14 cellular contexts compared by ENCODE assay signal in the genomic region with DNA sequence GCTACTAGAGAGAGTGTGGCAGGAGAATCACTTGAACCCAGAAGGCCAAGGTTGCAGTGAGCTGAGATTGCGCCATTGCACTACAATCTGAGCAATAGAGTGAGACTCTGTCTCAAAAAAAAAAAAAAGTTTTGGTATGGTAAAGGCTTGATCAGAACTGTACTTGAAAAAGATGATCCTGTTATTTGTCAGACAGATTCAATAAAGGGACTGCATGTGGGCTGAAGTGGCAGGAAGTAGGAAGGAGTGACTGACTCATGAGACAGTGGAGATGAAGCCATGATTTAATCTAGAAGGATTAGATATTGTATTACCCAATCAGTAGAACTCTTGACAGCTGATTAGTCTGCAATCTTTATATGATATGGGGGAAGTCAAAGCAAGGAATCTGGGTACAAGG. TPM values are rescaled to one million over a fixed set of nuclear protein-coding genes. Genes with fewer than 3 reads are reported as not detected.
DNase-seq lines count a peak whose midpoint lies in the region; ATAC-seq and TF ChIP-seq lines count a peak whose summit lies in the region.
"Had no signal": no experiment of that assay in that cellular context is flagged by ENCODE, and none has a peak within 500 bp of the region (broad histone marks: within the 10 kb centered on the region; RNA-seq: fewer than 3 reads in every experiment).

No MANE protein-coding gene starts in this region.

- CTCF ChIA-PET in activated CD4-positive, alpha-beta memory T cell treated with anti-CD3 and anti-CD28 coated beads for 36 hours (lab: Charles Lee) = interaction anchor here (1.0 to 1.4 kb wide), 2 partner anchors 29 to 68 kb away, joined by 4 to 5 read pairs; no protein-coding TSS in a partner anchor
- CTCF ChIA-PET in activated CD4-positive, alpha-beta memory T cell treated with anti-CD3 and anti-CD28 coated beads, Interleukin-2, amount 10 ng/mL, durations not matched to agents 7 days and 5 days (lab: Charles Lee) = interaction anchor here (1.4 kb wide), 1 partner anchor 8 kb away, joined by 4 read pairs; no protein-coding TSS in a partner anchor

- DNase-seq in activated CD4-positive, alpha-beta memory T cell treated with anti-CD3 and anti-CD28 coated beads for 36 hours = peak; percentile 58
- no peak for DNase-seq in activated CD4-positive, alpha-beta memory T cell treated with anti-CD3 and anti-CD28 coated beads, Interleukin-2, amount 10 ng/mL, durations not matched to agents 7 days and 5 days
- peak; percentile 49 for DNase-seq in HPDE6-E6E7 (ENCODE audit: extremely low spot score)
- DNase-seq in brain microvascular endothelial cell = peak; percentile 19
- DNase-seq in osteoblast (ENCODE audit: insufficient read length, low spot score, missing footprints) = peak; percentile 77
- no peak for DNase-seq in NCI-H2107 treated with DMSO at 0.1 percent for 48 hours (lab: John Stamatoyannopoulos, UW; ENCODE audit: unreplicated experiment)
- DNase-seq: activated gamma-delta T cell treated with Interleukin-2 at 50 U/mL for 16 hours, Karpas-422, NCI-H2171, trophoblast cell had no signal

- peaks cover 2% of the 10 kb centered on the region for H3K36me3 Mint-ChIP-seq in activated CD4-positive, alpha-beta memory T cell treated with anti-CD3 and anti-CD28 coated beads for 36 hours
- no peaks in the 10 kb centered on the region for H3K36me3 Mint-ChIP-seq in activated CD4-positive, alpha-beta memory T cell treated with anti-CD3 and anti-CD28 coated beads, Interleukin-2, amount 10 ng/mL, durations not matched to agents 7 days and 5 days (ENCODE audit: low read depth)

- peaks cover 34% of the 10 kb centered on the region for H3K4me1 Mint-ChIP-seq in activated CD4-positive, alpha-beta memory T cell treated with anti-CD3 and anti-CD28 coated beads for 36 hours (ENCODE audit: low read depth)
- H3K4me1 Mint-ChIP-seq in activated CD4-positive, alpha-beta memory T cell treated with anti-CD3 and anti-CD28 coated beads, Interleukin-2, amount 10 ng/mL, durations not matched to agents 7 days and 5 days = peaks cover 27% of the 10 kb centered on the region

- peak overlapping the region; percentile 26 for H3K27ac Mint-ChIP-seq in activated CD4-positive, alpha-beta memory T cell treated with anti-CD3 and anti-CD28 coated beads for 36 hours
- H3K27ac Mint-ChIP-seq in activated CD4-positive, alpha-beta memory T cell treated with anti-CD3 and anti-CD28 coated beads, Interleukin-2, amount 10 ng/mL, durations not matched to agents 7 days and 5 days = no peak overlapping the region

- no peaks in the 10 kb centered on the region for H3K9me3 Mint-ChIP-seq in activated CD4-positive, alpha-beta memory T cell treated with anti-CD3 and anti-CD28 coated beads for 36 hours
- H3K9me3 Mint-ChIP-seq in activated CD4-positive, alpha-beta memory T cell treated with anti-CD3 and anti-CD28 coated beads, Interleukin-2, amount 10 ng/mL, durations not matched to agents 7 days and 5 days = no peaks in the 10 kb centered on the region
- H3K9me3 Mint-ChIP-seq: central memory CD8-positive, alpha-beta T cell had no signal

- in situ Hi-C loops in brain microvascular endothelial cell (cut with HindIII; ENCODE audit: low pct_ligation_motif_present, low sequenced_read_pairs) = no loop called here

- ATAC-seq in GM21786 (IDR thresholded peaks at IDR 0.05; ENCODE audit: unreplicated experiment) = no peak
- no peak for ATAC-seq in HG02884 (IDR thresholded peaks at IDR 0.05; ENCODE audit: unreplicated experiment)

- peak overlapping the region; percentile 18 for H2AFZ ChIP-seq in osteoblast (ENCODE audit: low read length)

- intact Hi-C loops in activated CD4-positive, alpha-beta memory T cell treated with anti-CD3 and anti-CD28 coated beads for 36 hours (cut with micrococcal nuclease) = loop anchor here (1.0 to 10.0 kb wide), 2 partner anchors 35 to 409 kb away; no protein-coding TSS in a partner anchor

- H3K27ac ChIP-seq in brain microvascular endothelial cell (no peak overlapping the region), osteoblast (ENCODE audit: low read depth, low read length) (no peak overlapping the region)

- no peak overlapping the region for H3K4me3 Mint-ChIP-seq in activated CD4-positive, alpha-beta memory T cell treated with anti-CD3 and anti-CD28 coated beads for 36 hours
- H3K4me3 Mint-ChIP-seq in activated CD4-positive, alpha-beta memory T cell treated with anti-CD3 and anti-CD28 coated beads, Interleukin-2, amount 10 ng/mL, durations not matched to agents 7 days and 5 days = no peak overlapping the region
- H3K4me3 Mint-ChIP-seq: central memory CD8-positive, alpha-beta T cell had no signal

- no peak overlapping the region for H3K4me2 ChIP-seq in osteoblast (ENCODE audit: insufficient read depth, low read length)
- H3K4me2 ChIP-seq: smooth muscle cell had no signal

- H3K79me2 ChIP-seq in osteoblast (ENCODE audit: insufficient read depth, low read length) = peaks cover 10% of the 10 kb centered on the region

- POLR2A ChIA-PET in activated CD4-positive, alpha-beta memory T cell treated with anti-CD3 and anti-CD28 coated beads for 36 hours (lab: Charles Lee) = no interaction called here
- POLR2A ChIA-PET in activated CD4-positive, alpha-beta memory T cell treated with anti-CD3 and anti-CD28 coated beads, Interleukin-2, amount 10 ng/mL, durations not matched to agents 7 days and 5 days (lab: Charles Lee) = no interaction called here

- H4K20me1 ChIP-seq in osteoblast (ENCODE audit: insufficient read depth, low read length) = no peaks in the 10 kb centered on the region

- no peaks in the 10 kb centered on the region for H3K27me3 Mint-ChIP-seq in activated CD4-positive, alpha-beta memory T cell treated with anti-CD3 and anti-CD28 coated beads for 36 hours
- H3K27me3 Mint-ChIP-seq in activated CD4-positive, alpha-beta memory T cell treated with anti-CD3 and anti-CD28 coated beads, Interleukin-2, amount 10 ng/mL, durations not matched to agents 7 days and 5 days = no peaks in the 10 kb centered on the region
- H3K27me3 Mint-ChIP-seq: central memory CD8-positive, alpha-beta T cell had no signal

- no peak overlapping the region for H3K4me3 ChIP-seq in brain microvascular endothelial cell (ENCODE audit: low read depth, low read length)
- no peak overlapping the region for H3K4me3 ChIP-seq in osteoblast (ENCODE audit: insufficient read depth, low read length)
- H3K4me3 ChIP-seq: smooth muscle cell had no signal

- TF ChIP-seq CTCF in brain microvascular endothelial cell (IDR thresholded peaks at IDR 0.05; ENCODE audit: low read depth, low read length, missing control alignments) = no peak
- no peak for TF ChIP-seq CTCF in osteoblast (IDR thresholded peaks at IDR 0.05; ENCODE audit: extremely low read depth, low read depth, low read length)

- no peaks in the 10 kb centered on the region for H3K9me3 ChIP-seq in osteoblast (ENCODE audit: low read depth, low read length)

- H3K36me3 ChIP-seq in brain microvascular endothelial cell (replicated peaks) = no peaks in the 10 kb centered on the region
- no peaks in the 10 kb centered on the region for H3K36me3 ChIP-seq in osteoblast (ENCODE audit: insufficient read depth, low read length)

- H3K27me3 ChIP-seq in brain microvascular endothelial cell (replicated peaks) (no peaks in the 10 kb centered on the region), osteoblast (ENCODE audit: insufficient read depth, low read length) (no peaks in the 10 kb centered on the region)

- peaks cover 20% of the 10 kb centered on the region for H3K4me1 ChIP-seq in osteoblast (ENCODE audit: insufficient read depth, low read length)

RNA-seq across cellular contexts. Expression of gene TMEM254, which starts 2.7 kb away (rescaled TPM):
- 10 to 100 TPM; 11.6 to 12.3 TPM for total RNA-seq in activated CD4-positive, alpha-beta memory T cell treated with anti-CD3 and anti-CD28 coated beads for 36 hours
- 10 to 100 TPM; 15.0 to 18.3 TPM for total RNA-seq in activated CD4-positive, alpha-beta memory T cell treated with anti-CD3 and anti-CD28 coated beads, Interleukin-2, amount 10 ng/mL, durations not matched to agents 7 days and 5 days
- 8.7 and 12.1 TPM in 2 replicates for total RNA-seq in osteoblast

RNA-seq across cellular contexts. Expression of gene PLAC9, which starts 56.7 kb away (rescaled TPM):
- total RNA-seq in activated CD4-positive, alpha-beta memory T cell treated with anti-CD3 and anti-CD28 coated beads for 36 hours = not detected
- not detected for total RNA-seq in activated CD4-positive, alpha-beta memory T cell treated with anti-CD3 and anti-CD28 coated beads, Interleukin-2, amount 10 ng/mL, durations not matched to agents 7 days and 5 days
- 17.1 and 19.2 TPM in 2 replicates for total RNA-seq in osteoblast

Comparison
In these comparisons a context has a peak if more than half of its experiments do, and no peak if none do; other contexts are left out.
1. DNase-seq: peak in activated CD4-positive, alpha-beta memory T cell treated with anti-CD3 and anti-CD28 coated beads for 36 hours (single experiment), HPDE6-E6E7 (single experiment), brain microvascular endothelial cell (single experiment) and osteoblast (single experiment); none in activated CD4-positive, alpha-beta memory T cell treated with anti-CD3 and anti-CD28 coated beads, Interleukin-2, amount 10 ng/mL, durations not matched to agents 7 days and 5 days (single experiment) and NCI-H2107 treated with DMSO at 0.1 percent for 48 hours (single experiment).
2. RNA of gene PLAC9, which starts 56.7 kb away (total RNA-seq): 17.1 to 19.2 TPM in osteoblast; not detected in activated CD4-positive, alpha-beta memory T cell treated with anti-CD3 and anti-CD28 coated beads for 36 hours and not detected in activated CD4-positive, alpha-beta memory T cell treated with anti-CD3 and anti-CD28 coated beads, Interleukin-2, amount 10 ng/mL, durations not matched to agents 7 days and 5 days; every median in the first group is over 10 times any median in the second.